ENCODE assay signal across 20 cellular contexts in genomic region chr19:45400192-45400591, GRCh38. TPM values are rescaled to one million over a fixed set of nuclear protein-coding genes. Genes with fewer than 3 reads are reported as not detected.
DNase-seq lines count a peak whose midpoint lies in the region; ATAC-seq, FAIRE-seq and TF ChIP-seq lines count a peak whose summit lies in the region.
"Had no signal": no experiment of that assay in that cellular context is flagged by ENCODE, and none has a peak within 500 bp of the region (broad histone marks: within the 10 kb centered on the region; RNA-seq: fewer than 3 reads in every experiment).

No MANE protein-coding gene starts in this region.

- TF ChIP-seq CTCF in left ventricle myocardium inferior (IDR thresholded peaks at IDR 0.05; ENCODE audit: borderline replicate concordance) (no peak), GM10266 (IDR thresholded peaks at IDR 0.05; ENCODE audit: control insufficient read depth, insufficient read depth, low read depth, missing control alignments) (no peak)

- H3K9me3 ChIP-seq in left ventricle myocardium inferior (replicated peaks): no peaks in the 10 kb centered on the region
- H3K9me3 ChIP-seq in small intestine (ENCODE audit: control insufficient read depth, low read depth): no peaks in the 10 kb centered on the region
- H3K9me3 ChIP-seq: vagina had no signal

- no peak for FAIRE-seq in small intestine (lab: Jason Lieb, UNC)
- FAIRE-seq: kidney had no signal

- 92 to 95% (median 93%) methylated on average over 6 of the region's 6 CpGs for WGBS in small intestine, 3 donors

- peaks cover 29% of the 10 kb centered on the region for H3K36me3 ChIP-seq in left ventricle myocardium inferior
- peaks cover 0 to 2% of the 10 kb centered on the region in 2 donors for H3K36me3 ChIP-seq in small intestine (ENCODE audit: control insufficient read depth in 2 of 2, insufficient read depth in 2 of 2, low read length in 2 of 2)

- intact Hi-C loops in left ventricle myocardium inferior (cut with micrococcal nuclease) (no loop called here), Right ventricle myocardium inferior (cut with DNase I) (no loop called here)

- H3K27ac ChIP-seq in left ventricle myocardium inferior (replicated peaks) (peak overlapping the region; percentile 60), epithelial cell of prostate (peak overlapping the region; percentile 100), small intestine (ENCODE audit: low read depth in 1 of 2, low read length in 1 of 2) (no peak overlapping the region)
- H3K27ac ChIP-seq: brain microvascular endothelial cell, coronary artery, vagina had no signal

- H3K4me3 ChIP-seq in left ventricle myocardium inferior: no peak overlapping the region
- no peak overlapping the region for H3K4me3 ChIP-seq in small intestine (ENCODE audit: low read depth in 1 of 2, low read length in 2 of 2)
- H3K4me3 ChIP-seq: coronary artery, vagina had no signal

- no peak for DNase-seq in left ventricle myocardium inferior
- no peak for DNase-seq in Right ventricle myocardium inferior (ENCODE audit: missing footprints)
- peak; percentile 61 for DNase-seq in NCI-H510A (lab: John Stamatoyannopoulos, UW)
- peak; percentile 78 for DNase-seq in epithelial cell of prostate (ENCODE audit: low read depth, low spot score)
- DNase-seq in GM10266 (ENCODE audit: extremely low spot score): no peak
- no peak for DNase-seq in small intestine
- no peak for DNase-seq in stimulated activated naive CD4-positive, alpha-beta T cell (lab: John Stamatoyannopoulos, UW)
- DNase-seq: ACHN; activated naive CD8-positive, alpha-beta T cell treated with anti-CD3 and anti-CD28 coated beads, Interleukin-2, amount 10 ng/mL, durations not matched to agents 7 days and 5 days; brain microvascular endothelial cell; C1 segment of cervical spinal cord; DMS53; foreskin melanocyte; Karpas-422; kidney had no signal

- no peak for ATAC-seq in Right ventricle myocardium inferior
- no peak for ATAC-seq in GM18498 (IDR thresholded peaks at IDR 0.05; ENCODE audit: unreplicated experiment)
- ATAC-seq: activated CD4-positive, CD25-positive, alpha-beta regulatory T cell treated with anti-CD3 and anti-CD28 coated beads, Interleukin-2, amount 50 U/mL, for 24 hours had no signal

- H3K4me1 ChIP-seq in left ventricle myocardium inferior (peaks cover 72% of the 10 kb centered on the region), small intestine (ENCODE audit: control insufficient read depth in 2 of 2, insufficient read depth in 1 of 2, low read depth in 1 of 2, low read length in 1 of 2) (no peaks in the 10 kb centered on the region)

- H3K27me3 ChIP-seq in left ventricle myocardium inferior (ENCODE audit: low read depth): no peaks in the 10 kb centered on the region
- H3K27me3 ChIP-seq in small intestine (ENCODE audit: control insufficient read depth in 2 of 2, insufficient read depth in 2 of 2, low read length in 2 of 2): no peaks in the 10 kb centered on the region
- H3K27me3 ChIP-seq: brain microvascular endothelial cell, vagina had no signal

RNA-seq across cellular contexts. Expression of gene PPP1R13L, which starts 4.7 kb away (rescaled TPM):
- 207 TPM for total RNA-seq in left ventricle myocardium inferior
- 182 TPM for total RNA-seq in Right ventricle myocardium inferior
- 10 to 100 TPM; 17.3 to 30.5 (median 25.3) TPM for polyA plus RNA-seq in small intestine

RNA-seq across cellular contexts. Expression of gene POLR1G, which starts 6.3 kb away (rescaled TPM):
- total RNA-seq in left ventricle myocardium inferior (5.2 TPM), Right ventricle myocardium inferior (8.5 TPM)
- polyA plus RNA-seq in small intestine: 1 to 10 TPM in 1 of 3 donors, under 1 TPM in 2; 0.27 to 4.1 (median 0.67) TPM

RNA-seq across cellular contexts. Expression of gene ERCC1, which starts 23.5 kb away (rescaled TPM):
- total RNA-seq in left ventricle myocardium inferior: 108 TPM
- 166 TPM for total RNA-seq in Right ventricle myocardium inferior
- 10 to 100 TPM; 30.3 to 42.4 (median 32.7) TPM for polyA plus RNA-seq in small intestine

RNA-seq across cellular contexts. Expression of gene ERCC2, which starts 29.8 kb away (rescaled TPM):
- total RNA-seq in left ventricle myocardium inferior (11.4 TPM), Right ventricle myocardium inferior (12.7 TPM)
- 10 to 100 TPM in 1 of 3 donors, 1 to 10 TPM in 2; 3.4 to 10.6 (median 5.1) TPM for polyA plus RNA-seq in small intestine

RNA-seq across cellular contexts. Expression of gene KLC3, which starts 59.6 kb away (rescaled TPM):
- total RNA-seq in left ventricle myocardium inferior (not detected), Right ventricle myocardium inferior (not detected)
- not detected for polyA plus RNA-seq in small intestine
- total RNA-seq: activated naive CD8-positive, alpha-beta T cell treated with anti-CD3 and anti-CD28 coated beads, Interleukin-2, amount 10 ng/mL, durations not matched to agents 7 days and 5 days; mesenteric fat pad had no signal

Comparison
In these comparisons a context has a peak if more than half of its experiments do, and no peak if none do; other contexts are left out.
1. DNase-seq: peak in NCI-H510A (single experiment) and epithelial cell of prostate (single experiment); none in left ventricle myocardium inferior (single experiment), Right ventricle myocardium inferior (single experiment), GM10266 (single experiment), small intestine (single experiment) and stimulated activated naive CD4-positive, alpha-beta T cell (0 of 6).
2. H3K27ac ChIP-seq: peak in left ventricle myocardium inferior (single experiment) and epithelial cell of prostate (single experiment); none in small intestine (0 of 2).